In genomic region chr14:76152333-76152681, GRCh38 we compare ENCODE assay signal across 8 cellular contexts. TPM values are rescaled to one million over a fixed set of nuclear protein-coding genes. Genes with fewer than 3 reads are reported as not detected.
DNase-seq lines count a peak whose midpoint lies in the region; ATAC-seq and TF ChIP-seq lines count a peak whose summit lies in the region.

No MANE protein-coding gene starts in this region.

- under 1% methylated on average over 13 of the region's 17 CpGs for WGBS in right lobe of liver (ENCODE audit: insufficient coverage, low coverage, low lambda C conversion rate, missing lambda C conversion rate)

- DNase-seq in NCI-H345 (lab: John Stamatoyannopoulos, UW) (peak; percentile 54), NCI-H345 treated with DMSO at 0.1 percent for 48 hours (lab: John Stamatoyannopoulos, UW; ENCODE audit: unreplicated experiment) (no peak), NCI-H2196 treated with DMSO at 0.1 percent for 48 hours (lab: John Stamatoyannopoulos, UW; ENCODE audit: unreplicated experiment) (peak; percentile 15), dermis blood vessel endothelial cell (peak; percentile 92), right lobe of liver (peak; percentile 65 to 68 (median 68))
- peak; percentile 43 to 64 for DNase-seq in activated CD4-positive, alpha-beta T cell treated with anti-CD3 and anti-CD28 coated beads, Interleukin-2, amount 50 U/mL, for 24 hours (ENCODE audit: low read depth in 1 of 2, low spot score in 1 of 2)
- peak; percentile 42 to 50 (median 48) for DNase-seq in stimulated activated CD4-positive, alpha-beta T cell treated with anti-CD3 and anti-CD28 coated beads, TNF-alpha, amount 100 ng/mL, for 1 hour (ENCODE audit: low read depth in 3 of 3, low spot score in 1 of 3)

- H3K27me3 ChIP-seq in right lobe of liver: no peaks in the 10 kb centered on the region

- ATAC-seq in HG02852 (IDR thresholded peaks at IDR 0.05; ENCODE audit: unreplicated experiment) (peak; percentile 58), right lobe of liver (peak; percentile 70 to 85 (median 77))

- H3K4me1 ChIP-seq in right lobe of liver: peaks cover 0 to 25% (median 0%) of the 10 kb centered on the region in 4 donors

- peaks cover 0 to 6% (median 2%) of the 10 kb centered on the region in 4 donors for H3K36me3 ChIP-seq in right lobe of liver

- H3K27ac ChIP-seq in right lobe of liver: peak overlapping the region; percentile 64 to 91 (median 78)

- peak overlapping the region; percentile 98 to 100 (median 99) for H3K4me3 ChIP-seq in right lobe of liver

- intact Hi-C loops in right lobe of liver (cut with DNase I): no loop called here

- TF ChIP-seq CTCF in right lobe of liver (IDR thresholded peaks at IDR 0.05): no peak

- no peaks in the 10 kb centered on the region for H3K9me3 ChIP-seq in right lobe of liver

- no peak for TF ChIP-seq POLR2A in right lobe of liver (IDR thresholded peaks at IDR 0.05)

RNA-seq across cellular contexts. Expression of gene GPATCH2L, which starts 0.6 kb away (rescaled TPM):
- total RNA-seq in dermis blood vessel endothelial cell (46.3 and 66.5 TPM in 2 replicates), right lobe of liver (10 to 100 TPM in 5 of 6 experiments, 1 to 10 TPM in 1; 10.0 to 20.7 (median 14.7) TPM)
